11 cellular contexts compared by ENCODE assay signal in the genomic region with DNA sequence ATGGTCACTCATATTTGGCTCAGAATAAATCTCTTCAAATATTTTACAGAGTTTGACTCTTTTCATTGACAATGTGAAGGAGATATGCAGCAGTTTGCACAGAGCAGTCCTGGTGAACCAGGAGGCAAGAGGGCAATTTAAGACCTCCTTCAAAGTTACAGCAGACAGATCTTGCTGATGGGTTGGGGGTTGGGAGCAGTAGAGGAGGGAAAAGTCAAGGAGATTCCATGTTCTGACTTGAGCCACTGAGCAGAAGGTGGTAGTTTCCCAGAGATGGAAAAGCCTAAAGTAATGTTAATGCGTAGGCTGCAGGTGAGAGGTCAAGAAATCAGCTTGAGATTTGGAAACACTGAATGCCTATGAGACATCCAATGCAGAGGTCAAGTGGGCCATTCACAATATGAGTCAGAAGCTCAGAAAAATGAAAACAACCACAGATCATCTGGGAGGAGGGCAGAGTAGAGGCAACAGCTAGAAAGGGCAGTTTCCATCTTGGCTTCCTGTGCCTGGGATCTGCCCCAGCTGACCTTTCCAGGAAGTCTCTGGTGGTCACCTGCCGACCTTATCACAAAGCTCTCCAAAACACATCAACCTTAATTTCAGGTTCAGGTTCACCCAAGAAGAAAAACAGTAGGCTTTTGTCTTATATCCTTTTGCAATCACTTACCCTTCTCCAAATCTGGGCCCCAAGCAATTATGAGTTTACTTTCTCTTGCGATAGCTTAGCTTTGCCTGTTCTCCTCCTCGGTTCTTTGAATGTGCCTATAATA.
DNase-seq lines count a peak whose midpoint lies in the region; ATAC-seq and TF ChIP-seq lines count a peak whose summit lies in the region.
"Had no signal": no experiment of that assay in that cellular context is flagged by ENCODE, and none has a peak within 500 bp of the region (broad histone marks: within the 10 kb centered on the region; RNA-seq: fewer than 3 reads in every experiment).

No MANE protein-coding gene starts in this region.

- H3K4me3 ChIP-seq in brain microvascular endothelial cell (ENCODE audit: low read depth, low read length): no peak overlapping the region
- H3K4me3 ChIP-seq: GM23338, right lobe of liver had no signal

- H3K27ac ChIP-seq in brain microvascular endothelial cell: peak overlapping the region; percentile 39
- no peak overlapping the region for H3K27ac ChIP-seq in caudate nucleus (ENCODE audit: low read depth, low read length)
- H3K27ac ChIP-seq: right lobe of liver had no signal

- intact Hi-C loops in left colon (cut with DNase I, micrococcal nuclease): no loop called here

- in situ Hi-C loops in brain microvascular endothelial cell (cut with HindIII; ENCODE audit: low pct_ligation_motif_present, low sequenced_read_pairs): no loop called here

- DNase-seq in A172 (ENCODE audit: low spot score): peak; percentile 81
- DNase-seq in HS-5 (ENCODE audit: low read depth): peak; percentile 93
- DNase-seq in brain microvascular endothelial cell: peak; percentile 72
- DNase-seq in left colon: no peak
- no peak for DNase-seq in stimulated activated naive CD4-positive, alpha-beta T cell (lab: John Stamatoyannopoulos, UW)
- DNase-seq in caudate nucleus (lab: John Stamatoyannopoulos, UW): no peak
- DNase-seq: NK-92 treated with Interleukin-12 subunit alpha and Interleukin-12 subunit beta, amount 100 ng/mL, for 24 hours had no signal

- TF ChIP-seq CTCF in brain microvascular endothelial cell (IDR thresholded peaks at IDR 0.05; ENCODE audit: low read depth, low read length, missing control alignments): no peak

- peak; percentile 67 for ATAC-seq in left colon
- no peak for ATAC-seq in HG03175 (IDR thresholded peaks at IDR 0.05; ENCODE audit: unreplicated experiment)
- ATAC-seq in HG03135 (IDR thresholded peaks at IDR 0.05; ENCODE audit: unreplicated experiment): no peak
- ATAC-seq: GM23338 had no signal

- H3K36me3 ChIP-seq in brain microvascular endothelial cell (replicated peaks): no peaks in the 10 kb centered on the region
- H3K36me3 ChIP-seq: right lobe of liver had no signal

- H3K27me3 ChIP-seq in brain microvascular endothelial cell (replicated peaks): no peaks in the 10 kb centered on the region
- H3K27me3 ChIP-seq: right lobe of liver had no signal

Comparison
In these comparisons a context has a peak if more than half of its experiments do, and no peak if none do; other contexts are left out.
1. DNase-seq: peak in A172 (single experiment), HS-5 (single experiment) and brain microvascular endothelial cell (single experiment); none in left colon (0 of 2), stimulated activated naive CD4-positive, alpha-beta T cell (0 of 6) and caudate nucleus (0 of 61).